ENCODE assay signal across 13 cellular contexts in the genomic region with DNA sequence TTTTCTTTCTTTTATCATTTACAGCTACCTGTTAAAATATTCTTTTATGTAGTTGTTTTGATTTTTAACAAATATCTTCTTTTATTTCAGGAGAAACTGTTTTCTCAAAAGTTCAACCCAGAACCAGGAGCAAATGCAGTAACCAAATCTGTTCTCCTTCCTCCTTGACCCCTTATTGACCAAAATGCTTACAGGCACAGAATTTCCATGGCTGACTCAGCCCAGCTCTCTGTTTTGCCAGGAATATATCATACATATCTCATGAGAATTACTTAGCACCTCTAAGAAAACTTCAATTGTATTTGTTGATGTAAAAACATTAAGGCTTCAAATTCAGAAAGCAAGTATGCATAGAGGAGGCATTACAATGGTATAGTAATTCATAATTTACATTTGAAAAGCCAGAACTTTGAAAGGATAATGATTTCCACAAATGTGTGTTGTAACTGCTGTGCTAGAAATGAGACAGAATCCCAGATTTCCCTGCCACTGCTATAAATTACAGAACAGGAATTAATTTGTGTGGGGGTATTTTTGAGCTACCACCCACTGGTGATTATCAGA. TPM values are rescaled to one million over a fixed set of nuclear protein-coding genes. Genes with fewer than 3 reads are reported as not detected.
DNase-seq lines count a peak whose midpoint lies in the region; ATAC-seq and TF ChIP-seq lines count a peak whose summit lies in the region.
"Had no signal": no experiment of that assay in that cellular context is flagged by ENCODE, and none has a peak within 500 bp of the region (broad histone marks: within the 10 kb centered on the region; RNA-seq: fewer than 3 reads in every experiment).

No MANE protein-coding gene starts in this region.

- peak overlapping the region; percentile 22 for H3K4me2 ChIP-seq in hepatocyte
- peak overlapping the region; percentile 28 for H3K4me2 ChIP-seq in skeletal muscle satellite cell (ENCODE audit: low read length)

- intact Hi-C loops in ascending aorta (cut with DNase I), result no loop called here

- peak overlapping the region; percentile 8 for H3K27ac ChIP-seq in hepatocyte
- H3K27ac ChIP-seq in ascending aorta, result no peak overlapping the region
- H3K27ac ChIP-seq: vagina had no signal

- H3K36me3 Mint-ChIP-seq in WTC11, result no peaks in the 10 kb centered on the region

- peak overlapping the region; percentile 64; the same call in 1 of the 2 replicates for H3K27ac Mint-ChIP-seq in WTC11

- H3K4me1 Mint-ChIP-seq in WTC11, result peaks cover 39% of the 10 kb centered on the region

- peaks cover 14% of the 10 kb centered on the region for H3K4me1 ChIP-seq in hepatocyte (ENCODE audit: insufficient read depth)
- peaks cover 54% of the 10 kb centered on the region for H3K4me1 ChIP-seq in skeletal muscle satellite cell (ENCODE audit: control insufficient read depth, insufficient read depth, low read length)
- peaks cover 0 to 2% of the 10 kb centered on the region in 2 donors for H3K4me1 ChIP-seq in ascending aorta

- no peak overlapping the region for H3K4me3 ChIP-seq in hepatocyte
- no peak overlapping the region for H3K4me3 ChIP-seq in skeletal muscle satellite cell (ENCODE audit: low read length)
- no peak overlapping the region for H3K4me3 ChIP-seq in ascending aorta
- H3K4me3 ChIP-seq: vagina had no signal

- DNase-seq in GM03348 (ENCODE audit: low spot score), result peak; percentile 19
- DNase-seq in WTC11 (ENCODE audit: low spot score), result no peak
- no peak for DNase-seq in hepatocyte (ENCODE audit: low spot score)
- DNase-seq in ascending aorta (ENCODE audit: low spot score in 2 of 2), result no peak
- no peak for DNase-seq in NCI-H2029 treated with DMSO at 0.1 percent for 48 hours (lab: John Stamatoyannopoulos, UW)
- DNase-seq: anterior cingulate cortex, DMS 273 treated with DMSO at 0.1 percent for 48 hours, left cardiac atrium, NCI-H1417 treated with DMSO at 0.1 percent for 48 hours had no signal

- H3K9ac ChIP-seq in skeletal muscle satellite cell (ENCODE audit: low read depth, low read length), result no peak overlapping the region

- H3K27me3 ChIP-seq in hepatocyte, result peaks cover 10% of the 10 kb centered on the region
- H3K27me3 ChIP-seq in skeletal muscle satellite cell (ENCODE audit: control insufficient read depth, insufficient read depth, low read length), result no peaks in the 10 kb centered on the region
- no peaks in the 10 kb centered on the region for H3K27me3 ChIP-seq in ascending aorta
- H3K27me3 ChIP-seq: vagina had no signal

- peaks cover 38% of the 10 kb centered on the region for H3K27me3 Mint-ChIP-seq in WTC11 (ENCODE audit: low read depth)

- peaks cover 15% of the 10 kb centered on the region for H3K79me2 ChIP-seq in hepatocyte

- no peaks in the 10 kb centered on the region for H3K9me3 ChIP-seq in hepatocyte (ENCODE audit: low read depth)
- H3K9me3 ChIP-seq in skeletal muscle satellite cell (replicated peaks; ENCODE audit: low read length), result no peaks in the 10 kb centered on the region
- no peaks in the 10 kb centered on the region for H3K9me3 ChIP-seq in ascending aorta
- H3K9me3 ChIP-seq: vagina had no signal

- no peaks in the 10 kb centered on the region for H4K20me1 ChIP-seq in hepatocyte (ENCODE audit: insufficient read depth, poor library complexity, severe bottlenecking)

- no peak for ATAC-seq in WTC11
- no peak for ATAC-seq in GM21529 (IDR thresholded peaks at IDR 0.05; ENCODE audit: unreplicated experiment)
- no peak for ATAC-seq in GM19452 (IDR thresholded peaks at IDR 0.05; ENCODE audit: unreplicated experiment)
- ATAC-seq: left cardiac atrium had no signal

- TF ChIP-seq CTCF in WTC11 (IDR thresholded peaks at IDR 0.05) (no peak), hepatocyte (IDR thresholded peaks at IDR 0.05; ENCODE audit: poor library complexity) (no peak), ascending aorta (IDR thresholded peaks at IDR 0.05) (no peak)

- CTCF ChIA-PET in WTC11 (lab: Charles Lee), result interaction anchor here (0.7 to 2.0 kb wide), 3 partner anchors 7 to 231 kb away, joined by 3 to 6 read pairs (median 3); no protein-coding TSS in a partner anchor

- H3K9me2 ChIP-seq in hepatocyte (replicated peaks; ENCODE audit: insufficient read depth), result no peaks in the 10 kb centered on the region

- no peaks in the 10 kb centered on the region for H3K9me3 Mint-ChIP-seq in WTC11

- H3K36me3 ChIP-seq in hepatocyte (replicated peaks; ENCODE audit: insufficient read depth, low read depth) (no peaks in the 10 kb centered on the region), skeletal muscle satellite cell (ENCODE audit: insufficient read depth, low read length) (no peaks in the 10 kb centered on the region), ascending aorta (no peaks in the 10 kb centered on the region)
- H3K36me3 ChIP-seq: vagina had no signal

- POLR2A ChIA-PET in WTC11 (lab: Charles Lee), result interaction anchor here (0.6 kb wide), 1 partner anchor 38 kb away, joined by 4 read pairs; no protein-coding TSS in a partner anchor

- peak overlapping the region; percentile 48 for H3K4me3 Mint-ChIP-seq in WTC11

- no peak overlapping the region for H2AFZ ChIP-seq in hepatocyte

TF ChIP-seq in WTC11, 78 proteins besides CTCF, POLR2A, EP300 and RAD21 (continues in another document):
- TF ChIP-seq ZBTB43 (CRISPR knock-in tag; IDR thresholded peaks at IDR 0.05) (no peak), ZMAT4 (CRISPR knock-in tag; IDR thresholded peaks at IDR 0.05) (no peak), FOXJ3 (CRISPR knock-in tag; IDR thresholded peaks at IDR 0.05; ENCODE audit: borderline replicate concordance) (no peak), GTF2I (CRISPR knock-in tag; conservative IDR thresholded peaks at IDR 0.05) (no peak), IRF2 (CRISPR knock-in tag; IDR thresholded peaks at IDR 0.05; ENCODE audit: borderline replicate concordance, low read depth) (no peak), NR3C1 (CRISPR knock-in tag; conservative IDR thresholded peaks at IDR 0.05; ENCODE audit: low read depth) (no peak), ZNF121 (CRISPR knock-in tag; IDR thresholded peaks at IDR 0.05) (no peak), GABPB1 (CRISPR knock-in tag; IDR thresholded peaks at IDR 0.05) (no peak), ZNF512 (CRISPR knock-in tag; IDR thresholded peaks at IDR 0.05; ENCODE audit: borderline replicate concordance) (no peak)
- TF ChIP-seq, protein P1, sequence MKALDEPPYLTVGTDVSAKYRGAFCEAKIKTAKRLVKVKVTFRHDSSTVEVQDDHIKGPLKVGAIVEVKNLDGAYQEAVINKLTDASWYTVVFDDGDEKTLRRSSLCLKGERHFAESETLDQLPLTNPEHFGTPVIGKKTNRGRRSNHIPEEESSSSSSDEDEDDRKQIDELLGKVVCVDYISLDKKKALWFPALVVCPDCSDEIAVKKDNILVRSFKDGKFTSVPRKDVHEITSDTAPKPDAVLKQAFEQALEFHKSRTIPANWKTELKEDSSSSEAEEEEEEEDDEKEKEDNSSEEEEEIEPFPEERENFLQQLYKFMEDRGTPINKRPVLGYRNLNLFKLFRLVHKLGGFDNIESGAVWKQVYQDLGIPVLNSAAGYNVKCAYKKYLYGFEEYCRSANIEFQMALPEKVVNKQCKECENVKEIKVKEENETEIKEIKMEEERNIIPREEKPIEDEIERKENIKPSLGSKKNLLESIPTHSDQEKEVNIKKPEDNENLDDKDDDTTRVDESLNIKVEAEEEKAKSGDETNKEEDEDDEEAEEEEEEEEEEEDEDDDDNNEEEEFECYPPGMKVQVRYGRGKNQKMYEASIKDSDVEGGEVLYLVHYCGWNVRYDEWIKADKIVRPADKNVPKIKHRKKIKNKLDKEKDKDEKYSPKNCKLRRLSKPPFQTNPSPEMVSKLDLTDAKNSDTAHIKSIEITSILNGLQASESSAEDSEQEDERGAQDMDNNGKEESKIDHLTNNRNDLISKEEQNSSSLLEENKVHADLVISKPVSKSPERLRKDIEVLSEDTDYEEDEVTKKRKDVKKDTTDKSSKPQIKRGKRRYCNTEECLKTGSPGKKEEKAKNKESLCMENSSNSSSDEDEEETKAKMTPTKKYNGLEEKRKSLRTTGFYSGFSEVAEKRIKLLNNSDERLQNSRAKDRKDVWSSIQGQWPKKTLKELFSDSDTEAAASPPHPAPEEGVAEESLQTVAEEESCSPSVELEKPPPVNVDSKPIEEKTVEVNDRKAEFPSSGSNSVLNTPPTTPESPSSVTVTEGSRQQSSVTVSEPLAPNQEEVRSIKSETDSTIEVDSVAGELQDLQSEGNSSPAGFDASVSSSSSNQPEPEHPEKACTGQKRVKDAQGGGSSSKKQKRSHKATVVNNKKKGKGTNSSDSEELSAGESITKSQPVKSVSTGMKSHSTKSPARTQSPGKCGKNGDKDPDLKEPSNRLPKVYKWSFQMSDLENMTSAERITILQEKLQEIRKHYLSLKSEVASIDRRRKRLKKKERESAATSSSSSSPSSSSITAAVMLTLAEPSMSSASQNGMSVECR (CRISPR knock-in tag; IDR thresholded peaks at IDR 0.05; ENCODE audit: borderline replicate concordance), result no peak

RNA-seq across cellular contexts. Expression of gene GSAP, which starts 2.2 kb away (rescaled TPM):
- 1.5 to 2.0 TPM (median 1.6 TPM) in 3 replicates for total RNA-seq in WTC11 (2021)
- 11.1 and 16.3 TPM in 2 replicates for total RNA-seq in hepatocyte
- 9.3 and 9.9 TPM in 2 replicates for polyA plus RNA-seq in hepatocyte
- 3.3 and 3.5 TPM in 2 replicates for total RNA-seq in skeletal muscle satellite cell (2012; rRNA removed)
- total RNA-seq in ascending aorta, result 10.9 TPM
